1 cellular context compared by ENCODE assay signal in the genomic region with DNA sequence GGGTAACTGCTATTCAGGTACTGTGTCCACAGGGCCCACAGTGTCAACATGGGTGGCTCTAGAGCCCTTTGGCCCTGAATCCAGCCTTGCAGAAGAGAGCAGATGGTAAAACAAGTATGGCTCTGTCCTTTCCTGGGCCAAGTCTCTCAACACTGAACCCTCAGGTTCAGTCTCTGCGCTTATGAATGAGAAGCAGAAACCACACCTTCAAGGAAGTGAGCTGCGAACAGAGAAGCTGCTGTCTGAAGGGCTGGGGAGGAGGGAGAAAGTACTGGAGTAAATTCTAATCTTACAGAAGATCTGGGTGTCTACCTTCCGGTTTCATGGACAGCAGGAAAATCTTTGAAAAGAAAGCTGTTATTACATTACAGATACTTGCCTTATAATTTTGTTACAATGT.
A peak's percentile ranks its signal among the peaks of the same experiment; 100 is the strongest.
TF ChIP-seq lines count a peak whose summit lies in the region.

No MANE protein-coding gene starts in this region.

TF ChIP-seq in K562, 482 proteins besides CTCF, POLR2A, EP300 and RAD21:
- 0 out of 2 replicates have a peak, but pooled peaks have one; percentile 23 for TF ChIP-seq ELF1 (tag; IDR thresholded peaks at IDR 0.05)
- TF ChIP-seq TBP (optimal IDR thresholded peaks at IDR 0.05; ENCODE audit: low read depth, low read length): no peak
TF ChIP-seq in K562: peak in this region for 1.
